In the genomic region with DNA sequence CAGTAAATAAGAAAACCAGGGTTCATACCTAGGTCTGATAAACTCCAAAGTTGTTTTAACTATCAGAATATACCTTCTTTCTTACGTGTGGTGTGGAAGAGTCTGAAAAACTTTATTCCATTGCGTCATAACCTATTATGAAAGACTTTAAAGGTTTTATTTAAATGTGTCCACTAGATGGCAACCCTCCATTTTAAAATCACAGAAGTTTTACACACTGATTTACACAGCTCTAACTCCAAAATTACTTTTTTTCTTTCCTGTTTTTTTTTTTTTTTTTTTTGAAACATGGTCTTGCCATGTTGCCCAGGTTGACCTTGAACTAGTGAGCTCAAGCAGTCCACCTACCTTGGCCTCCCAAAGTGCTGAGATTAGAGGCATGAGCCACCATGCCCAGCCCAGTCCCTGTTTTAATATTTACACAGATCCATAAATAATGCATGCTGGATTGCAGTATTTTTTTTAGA, we compare ENCODE assay signal across 8 cellular contexts. TPM values are rescaled to one million over a fixed set of nuclear protein-coding genes. Genes with fewer than 3 reads are reported as not detected.
DNase-seq lines count a peak whose midpoint lies in the region; ATAC-seq and TF ChIP-seq lines count a peak whose summit lies in the region.

No MANE protein-coding gene starts in this region.

- H3K27me3 Mint-ChIP-seq in stimulated activated naive CD8-positive, alpha-beta T cell treated with anti-CD3 and anti-CD28 coated beads, Interleukin-15, amount 100 ng/mL, for 72 hours = no peaks in the 10 kb centered on the region

- DNase-seq in AG10803 (ENCODE audit: low read depth) (peak; percentile 81), GM20000 (ENCODE audit: low spot score) (peak; percentile 49), NCI-H82 treated with DMSO at 0.1 percent for 48 hours (lab: John Stamatoyannopoulos, UW; ENCODE audit: unreplicated experiment) (peak; percentile 22), brain pericyte (ENCODE audit: low read depth, low spot score) (peak; percentile 13), kidney epithelial cell (ENCODE audit: low read depth) (peak; percentile 28), GOT3 (lab: John Stamatoyannopoulos, UW) (no peak)
- no peak for DNase-seq in stimulated activated naive CD8-positive, alpha-beta T cell treated with anti-CD3 and anti-CD28 coated beads, Interleukin-15, amount 100 ng/mL, for 72 hours

- no peaks in the 10 kb centered on the region for H3K9me3 Mint-ChIP-seq in stimulated activated naive CD8-positive, alpha-beta T cell treated with anti-CD3 and anti-CD28 coated beads, Interleukin-15, amount 100 ng/mL, for 72 hours

- TF ChIP-seq CTCF in AG10803 (conservative IDR thresholded peaks at IDR 0.05; ENCODE audit: low read length) (peak; percentile 54), GM20000 (IDR thresholded peaks at IDR 0.05; ENCODE audit: extremely low read depth, missing control alignments) (no peak), kidney epithelial cell (IDR thresholded peaks at IDR 0.05; ENCODE audit: insufficient read depth, low read length, poor library complexity, severe bottlenecking) (peak; percentile 19)

- ATAC-seq in stimulated activated naive CD8-positive, alpha-beta T cell treated with anti-CD3 and anti-CD28 coated beads, Interleukin-15, amount 100 ng/mL, for 72 hours = peak; percentile 61
- ATAC-seq in HG03457 (IDR thresholded peaks at IDR 0.05; ENCODE audit: unreplicated experiment) = no peak

- H3K36me3 ChIP-seq in kidney epithelial cell (ENCODE audit: control insufficient read depth, insufficient read depth, low read length) = no peaks in the 10 kb centered on the region

- H3K4me3 Mint-ChIP-seq in stimulated activated naive CD8-positive, alpha-beta T cell treated with anti-CD3 and anti-CD28 coated beads, Interleukin-15, amount 100 ng/mL, for 72 hours = no peak overlapping the region

- H3K4me3 ChIP-seq in AG10803 (ENCODE audit: low read length) (no peak overlapping the region), kidney epithelial cell (ENCODE audit: low read depth, low read length) (no peak overlapping the region)

- peaks cover 9% of the 10 kb centered on the region for H3K4me1 Mint-ChIP-seq in stimulated activated naive CD8-positive, alpha-beta T cell treated with anti-CD3 and anti-CD28 coated beads, Interleukin-15, amount 100 ng/mL, for 72 hours

- H3K27ac Mint-ChIP-seq in stimulated activated naive CD8-positive, alpha-beta T cell treated with anti-CD3 and anti-CD28 coated beads, Interleukin-15, amount 100 ng/mL, for 72 hours = peak overlapping the region; percentile 35 to 87

- no peaks in the 10 kb centered on the region for H3K27me3 ChIP-seq in kidney epithelial cell (ENCODE audit: control insufficient read depth, insufficient read depth, low read length)

RNA-seq across cellular contexts. Expression of gene TMPRSS12, which starts 17.3 kb away (rescaled TPM):
- not detected in 2 replicates for total RNA-seq in kidney epithelial cell

Comparison
In these comparisons a context has a peak if more than half of its experiments do, and no peak if none do; other contexts are left out.
1. DNase-seq: peak in AG10803 (single experiment), GM20000 (single experiment), NCI-H82 treated with DMSO at 0.1 percent for 48 hours (single experiment), brain pericyte (single experiment) and kidney epithelial cell (single experiment); none in stimulated activated naive CD8-positive, alpha-beta T cell treated with anti-CD3 and anti-CD28 coated beads, Interleukin-15, amount 100 ng/mL, for 72 hours (0 of 2) and GOT3 (single experiment).